11 cellular contexts compared by ENCODE assay signal in the genomic region with DNA sequence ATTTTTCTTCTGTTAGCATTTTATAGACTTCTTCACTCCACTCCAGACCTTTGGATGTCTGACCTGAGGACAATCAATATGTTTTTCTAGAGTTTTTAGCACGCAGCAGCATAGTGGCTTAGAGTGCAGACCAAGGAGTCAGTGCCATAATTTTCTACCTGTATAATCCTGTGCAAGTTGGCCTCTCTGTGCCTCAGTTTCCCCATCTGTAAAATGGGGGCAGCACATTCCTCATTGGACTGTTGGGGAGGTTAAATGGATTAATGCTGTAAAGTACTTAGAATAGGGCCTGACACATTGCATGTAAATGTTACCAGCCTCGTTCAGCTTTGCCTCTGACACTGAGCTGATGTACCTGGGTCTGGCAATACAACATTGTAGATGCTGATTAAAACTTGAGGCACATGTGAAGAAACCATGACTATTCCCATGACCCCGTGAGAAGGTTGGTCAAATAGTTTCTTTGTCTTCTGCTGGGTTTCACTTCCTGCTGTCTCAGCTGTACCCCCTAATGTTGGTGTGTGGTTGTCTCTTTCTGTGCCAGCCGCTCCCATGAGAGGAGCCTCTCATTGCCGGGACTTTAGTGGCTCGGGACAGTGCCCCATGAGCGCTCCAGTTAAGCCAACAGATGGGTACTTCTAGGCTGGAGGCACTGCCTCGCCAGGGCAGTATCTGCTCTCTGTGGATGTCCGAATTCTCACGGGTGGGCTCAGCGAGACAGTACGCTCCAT.
DNase-seq lines count a peak whose midpoint lies in the region; ATAC-seq and TF ChIP-seq lines count a peak whose summit lies in the region.
"Had no signal": no experiment of that assay in that cellular context is flagged by ENCODE, and none has a peak within 500 bp of the region (broad histone marks: within the 10 kb centered on the region; RNA-seq: fewer than 3 reads in every experiment).

No MANE protein-coding gene starts in this region.

- H3K4me1 ChIP-seq in lower lobe of right lung (peaks cover 52% of the 10 kb centered on the region), gastrocnemius medialis (peaks cover 17 to 22% of the 10 kb centered on the region in 2 donors)
- no peaks in the 10 kb centered on the region for H3K4me1 ChIP-seq in CD4-positive, alpha-beta memory T cell (ENCODE audit: insufficient read depth, low read length)

- no peaks in the 10 kb centered on the region for H3K36me3 Mint-ChIP-seq in CD4-positive, alpha-beta memory T cell

- H3K4me3 ChIP-seq in lower lobe of right lung, result no peak overlapping the region
- no peak overlapping the region for H3K4me3 ChIP-seq in gastrocnemius medialis
- H3K4me3 ChIP-seq in CD4-positive, alpha-beta memory T cell (ENCODE audit: low read length in 2 of 2), result no peak overlapping the region

- no peak overlapping the region for H3K27ac ChIP-seq in lower lobe of right lung
- no peak overlapping the region for H3K27ac ChIP-seq in gastrocnemius medialis
- H3K27ac ChIP-seq in CD4-positive, alpha-beta memory T cell (ENCODE audit: low read depth, low read length), result no peak overlapping the region

- DNase-seq in lower lobe of right lung (no peak), gastrocnemius medialis (no peak)
- DNase-seq in CD4-positive, alpha-beta memory T cell, result no peak
- DNase-seq: kidney glomerular epithelial cell, NCI-H226 had no signal

- H3K36me3 ChIP-seq in lower lobe of right lung (no peaks in the 10 kb centered on the region), gastrocnemius medialis (no peaks in the 10 kb centered on the region)
- H3K36me3 ChIP-seq in CD4-positive, alpha-beta memory T cell (ENCODE audit: insufficient read depth, low read length), result no peaks in the 10 kb centered on the region

- no peak for TF ChIP-seq POLR2A in gastrocnemius medialis (IDR thresholded peaks at IDR 0.05)

- H3K9me3 ChIP-seq in lower lobe of right lung (no peaks in the 10 kb centered on the region), gastrocnemius medialis (no peaks in the 10 kb centered on the region)
- H3K9me3 ChIP-seq in CD4-positive, alpha-beta memory T cell (ENCODE audit: control insufficient read depth in 1 of 2, low read length in 2 of 2), result no peaks in the 10 kb centered on the region

- H3K27me3 ChIP-seq in lower lobe of right lung (ENCODE audit: low read depth) (no peaks in the 10 kb centered on the region), gastrocnemius medialis (no peaks in the 10 kb centered on the region)
- H3K27me3 ChIP-seq in CD4-positive, alpha-beta memory T cell (ENCODE audit: insufficient read depth, low read length), result no peaks in the 10 kb centered on the region

- no peaks in the 10 kb centered on the region for H3K9me3 Mint-ChIP-seq in CD4-positive, alpha-beta memory T cell
- H3K9me3 Mint-ChIP-seq: T-helper 1 cell treated with Interleukin-12 subunit alpha and Interleukin-12 subunit beta and Interleukin-4 antibody, amounts not matched to agents 30 μg/mL and 1 μg/mL, for 36 hours had no signal

- intact Hi-C loops in lower lobe of right lung (cut with DNase I), result no loop called here
- intact Hi-C loops in gastrocnemius medialis (cut with DNase I; ENCODE audit: low total_unique reads), result no loop called here
- intact Hi-C loops in CD4-positive, alpha-beta memory T cell (cut with micrococcal nuclease), result no loop called here

- peaks cover 0 to 1% (median 0%) of the 10 kb centered on the region in 4 donors for H3K4me1 Mint-ChIP-seq in CD4-positive, alpha-beta memory T cell

- no peak overlapping the region for H3K4me3 Mint-ChIP-seq in CD4-positive, alpha-beta memory T cell
- H3K4me3 Mint-ChIP-seq: T-helper 1 cell treated with Interleukin-12 subunit alpha and Interleukin-12 subunit beta and Interleukin-4 antibody, amounts not matched to agents 30 μg/mL and 1 μg/mL, for 36 hours had no signal

- no peak for TF ChIP-seq CTCF in lower lobe of right lung (IDR thresholded peaks at IDR 0.05)
- no peak for TF ChIP-seq CTCF in gastrocnemius medialis (IDR thresholded peaks at IDR 0.05 in 4 of 5, conservative IDR thresholded peaks at IDR 0.05 in 1 of 5)

- POLR2A ChIA-PET in CD4-positive, alpha-beta memory T cell (lab: Charles Lee; ENCODE audit: partially characterized antibody), result no interaction called here

- peak; percentile 85 for ATAC-seq in GM18511 (IDR thresholded peaks at IDR 0.05; ENCODE audit: unreplicated experiment)
- peak; percentile 56 for ATAC-seq in GM21367 (IDR thresholded peaks at IDR 0.05; ENCODE audit: unreplicated experiment)
- peak; percentile 71 for ATAC-seq in HG03457 (IDR thresholded peaks at IDR 0.05; ENCODE audit: unreplicated experiment)
- peak; percentile 32 to 41 for ATAC-seq in lower lobe of right lung
- no peak for ATAC-seq in HG02973 (IDR thresholded peaks at IDR 0.05; ENCODE audit: unreplicated experiment)
- ATAC-seq in HG03565 (IDR thresholded peaks at IDR 0.05; ENCODE audit: unreplicated experiment), result no peak
- no peak for ATAC-seq in gastrocnemius medialis

- H3K27me3 Mint-ChIP-seq in CD4-positive, alpha-beta memory T cell, result peaks cover 4 to 6% of the 10 kb centered on the region in 2 donors

- H3K27ac Mint-ChIP-seq in CD4-positive, alpha-beta memory T cell, result no peak overlapping the region
- H3K27ac Mint-ChIP-seq: T-helper 1 cell treated with Interleukin-12 subunit alpha and Interleukin-12 subunit beta and Interleukin-4 antibody, amounts not matched to agents 30 μg/mL and 1 μg/mL, for 36 hours had no signal

- CTCF ChIA-PET in CD4-positive, alpha-beta memory T cell (lab: Charles Lee; ENCODE audit: partially characterized antibody), result no interaction called here

- in situ Hi-C loops in gastrocnemius medialis (cut with MboI; ENCODE audit: low sequenced_read_pairs in 4 of 4), result no loop called here

Comparison
In these comparisons a context has a peak if more than half of its experiments do, and no peak if none do; other contexts are left out.
1. ATAC-seq: peak in GM18511 (single experiment), GM21367 (single experiment), HG03457 (single experiment) and lower lobe of right lung (2 of 2); none in HG02973 (single experiment), HG03565 (single experiment) and gastrocnemius medialis (0 of 2).